Comparison of ENCODE assay signal across 2 cellular contexts in genomic region chr2:54945401-54946219, GRCh38.
TF ChIP-seq lines count a peak whose summit lies in the region.

No MANE protein-coding gene starts in this region.

TF ChIP-seq in SK-N-SH treated with all-trans-retinoic acid at 6 μM for 48 hours, 23 proteins besides CTCF, POLR2A, EP300 and RAD21 (continued from another document):
- TF ChIP-seq, protein P1, sequence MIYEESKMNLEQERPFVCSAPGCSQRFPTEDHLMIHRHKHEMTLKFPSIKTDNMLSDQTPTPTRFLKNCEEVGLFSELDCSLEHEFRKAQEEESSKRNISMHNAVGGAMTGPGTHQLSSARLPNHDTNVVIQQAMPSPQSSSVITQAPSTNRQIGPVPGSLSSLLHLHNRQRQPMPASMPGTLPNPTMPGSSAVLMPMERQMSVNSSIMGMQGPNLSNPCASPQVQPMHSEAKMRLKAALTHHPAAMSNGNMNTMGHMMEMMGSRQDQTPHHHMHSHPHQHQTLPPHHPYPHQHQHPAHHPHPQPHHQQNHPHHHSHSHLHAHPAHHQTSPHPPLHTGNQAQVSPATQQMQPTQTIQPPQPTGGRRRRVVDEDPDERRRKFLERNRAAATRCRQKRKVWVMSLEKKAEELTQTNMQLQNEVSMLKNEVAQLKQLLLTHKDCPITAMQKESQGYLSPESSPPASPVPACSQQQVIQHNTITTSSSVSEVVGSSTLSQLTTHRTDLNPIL (CRISPR knock-in tag; IDR thresholded peaks at IDR 0.05; ENCODE audit: low read depth) = no peak
- no peak for TF ChIP-seq ESRRG (CRISPR knock-in tag; IDR thresholded peaks at IDR 0.05)
- TF ChIP-seq GLIS3 (CRISPR knock-in tag; IDR thresholded peaks at IDR 0.05) = no peak
- no peak for TF ChIP-seq TCF4 (CRISPR knock-in tag; IDR thresholded peaks at IDR 0.05; ENCODE audit: borderline replicate concordance)
- no peak for TF ChIP-seq RARB (CRISPR knock-in tag; IDR thresholded peaks at IDR 0.05)

TF ChIP-seq in SK-N-SH, 30 proteins besides CTCF, POLR2A, EP300 and RAD21 (continued from another document):
- TF ChIP-seq, protein P2, sequence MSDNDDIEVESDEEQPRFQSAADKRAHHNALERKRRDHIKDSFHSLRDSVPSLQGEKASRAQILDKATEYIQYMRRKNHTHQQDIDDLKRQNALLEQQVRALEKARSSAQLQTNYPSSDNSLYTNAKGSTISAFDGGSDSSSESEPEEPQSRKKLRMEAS (IDR thresholded peaks at IDR 0.05; ENCODE audit: low read depth) = no peak
